Comparison of ENCODE assay signal across 32 cellular contexts in the genomic region with DNA sequence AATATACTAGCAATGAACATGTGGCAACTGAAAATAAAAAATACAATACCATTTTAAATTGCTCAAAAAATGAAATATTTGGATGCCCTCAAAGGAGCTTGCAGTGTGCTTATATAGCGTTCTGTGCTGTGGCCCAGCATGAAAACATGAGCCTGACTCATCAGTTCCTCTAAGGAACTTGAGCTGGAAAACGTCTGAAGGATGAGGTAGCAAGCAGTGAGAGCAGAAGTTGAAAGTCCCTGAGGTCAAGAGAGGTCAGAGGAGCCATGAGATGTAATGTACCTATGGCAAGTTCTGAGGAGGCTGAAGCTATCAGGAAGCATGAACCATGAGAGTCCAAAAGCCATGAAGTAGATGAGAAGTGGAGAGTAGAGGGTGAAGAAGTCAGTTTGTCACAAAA.
"Had no signal": no experiment of that assay in that cellular context is flagged by ENCODE, and none has a peak within 500 bp of the region (broad histone marks: within the 10 kb centered on the region; RNA-seq: fewer than 3 reads in every experiment).

No MANE protein-coding gene starts in this region.

- ATAC-seq: activated CD8-positive, alpha-beta T cell treated with anti-CD3 and anti-CD28 coated beads for 36 hours; activated T-cell treated with anti-CD3 and anti-CD28 coated beads, Interleukin-2, amount 50 U/mL, for 4 hours; activated T-helper 17 cell treated with anti-CD3 and anti-CD28 coated beads, Interleukin-2, amount 50 U/mL, for 72 hours; foreskin keratinocyte; heart left ventricle; left colon; pancreas; stimulated activated memory B cell treated with anti-CD40 and anti-IgM and Interleukin-4, amounts not matched to agents 10 μg/mL and 1 μg/mL and 100 μg/mL, for 72 hours; stimulated activated naive CD8-positive, alpha-beta T cell treated with anti-CD3 and anti-CD28 coated beads, Interleukin-15, amount 100 ng/mL, for 72 hours had no signal

- H3K9me3 ChIP-seq: neutrophil, pancreas, upper lobe of left lung, vagina had no signal

- H3K36me3 ChIP-seq: esophagus muscularis mucosa, heart left ventricle, neutrophil, pancreas, right atrium auricular region, upper lobe of left lung, vagina had no signal

- H3K4me2 ChIP-seq: smooth muscle cell had no signal

- H3K4me1 ChIP-seq: esophagus muscularis mucosa, foreskin keratinocyte, heart left ventricle, pancreas, right atrium auricular region, upper lobe of left lung, vagina had no signal

- H3K27me3 ChIP-seq: esophagus muscularis mucosa, foreskin keratinocyte, neutrophil, pancreas, right atrium auricular region, vagina had no signal

- DNase-seq: activated CD4-positive, alpha-beta T cell treated with anti-CD3 and anti-CD28 coated beads, Interleukin-2, amount 50 U/mL, for 1 hour; activated CD4-positive, CD25-positive, alpha-beta regulatory T cell treated with anti-CD3 and anti-CD28 coated beads, Interleukin-2, amount 50 U/mL, for 72 hours; activated CD8-positive, alpha-beta T cell treated with anti-CD3 and anti-CD28 coated beads for 36 hours; activated gamma-delta T cell treated with Interleukin-2 at 50 U/mL for 16 hours; activated naive CD4-positive, alpha-beta T cell treated with anti-CD3 and anti-CD28 coated beads, Interleukin-2, amount 50 U/mL, for 16 hours; activated T-cell treated with anti-CD3 and anti-CD28 coated beads, Interleukin-2, amount 50 U/mL, for 4 hours; amniotic stem cell; dermis blood vessel endothelial cell; effector CD4-positive, alpha-beta T cell; foreskin keratinocyte; heart left ventricle; hypothalamus; immature natural killer cell; kidney; left colon; naive B cell; nephron progenitor cell; pancreas; stimulated activated CD4-positive, alpha-beta T cell treated with anti-CD3 and anti-CD28 coated beads, Interleukin-1b, Interleukin-23, amount 100 ng/mL, for 48 hours; stimulated activated CD4-positive, alpha-beta T cell treated with anti-CD3 and anti-CD28 coated beads, Interleukin-4, amount 100 ng/mL, for 4 hours; stimulated activated CD8-positive, alpha-beta memory T cell treated with anti-CD3 and anti-CD28 coated beads, Interleukin-4, amount 100 ng/mL, for 48 hours; stimulated activated naive CD8-positive, alpha-beta T cell treated with anti-CD3 and anti-CD28 coated beads, Interleukin-15, amount 100 ng/mL, for 72 hours; substantia nigra; T-helper 9 cell; upper lobe of left lung had no signal

- H3K27ac ChIP-seq: esophagus muscularis mucosa, foreskin keratinocyte, heart left ventricle, neutrophil, pancreas, right atrium auricular region, upper lobe of left lung, vagina had no signal

- H3K4me3 ChIP-seq: esophagus muscularis mucosa, heart left ventricle, pancreas, right atrium auricular region, smooth muscle cell, upper lobe of left lung, vagina had no signal

- FAIRE-seq: kidney, pancreas had no signal
